1 cellular context compared by ENCODE assay signal in the genomic region with DNA sequence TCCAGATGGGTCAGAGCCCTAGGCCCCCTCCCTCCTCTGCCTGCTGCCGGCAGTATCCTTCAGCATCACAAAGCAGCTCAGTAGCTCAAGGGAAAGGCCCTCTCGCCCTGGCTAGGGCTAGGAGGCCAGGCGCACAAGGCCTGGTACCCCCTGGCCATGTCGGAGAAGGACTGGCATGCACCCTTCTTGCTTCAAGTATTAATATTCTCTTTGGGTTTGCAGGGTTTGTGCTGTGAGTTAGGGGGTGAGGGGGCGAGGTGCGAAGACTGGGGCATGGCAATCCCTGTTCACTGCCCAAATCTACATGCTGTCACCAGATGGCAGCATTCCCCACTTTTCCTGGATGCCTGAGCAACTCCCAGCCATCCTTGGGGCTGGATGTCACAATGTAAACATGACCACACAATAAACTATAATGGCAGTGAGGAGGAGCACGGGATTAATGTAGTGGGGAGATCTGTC.
TF ChIP-seq lines count a peak whose summit lies in the region.

No MANE protein-coding gene starts in this region.

TF ChIP-seq in H1, 55 proteins besides CTCF, POLR2A, EP300 and RAD21 (continued from another document):
- TF ChIP-seq, protein P1, sequence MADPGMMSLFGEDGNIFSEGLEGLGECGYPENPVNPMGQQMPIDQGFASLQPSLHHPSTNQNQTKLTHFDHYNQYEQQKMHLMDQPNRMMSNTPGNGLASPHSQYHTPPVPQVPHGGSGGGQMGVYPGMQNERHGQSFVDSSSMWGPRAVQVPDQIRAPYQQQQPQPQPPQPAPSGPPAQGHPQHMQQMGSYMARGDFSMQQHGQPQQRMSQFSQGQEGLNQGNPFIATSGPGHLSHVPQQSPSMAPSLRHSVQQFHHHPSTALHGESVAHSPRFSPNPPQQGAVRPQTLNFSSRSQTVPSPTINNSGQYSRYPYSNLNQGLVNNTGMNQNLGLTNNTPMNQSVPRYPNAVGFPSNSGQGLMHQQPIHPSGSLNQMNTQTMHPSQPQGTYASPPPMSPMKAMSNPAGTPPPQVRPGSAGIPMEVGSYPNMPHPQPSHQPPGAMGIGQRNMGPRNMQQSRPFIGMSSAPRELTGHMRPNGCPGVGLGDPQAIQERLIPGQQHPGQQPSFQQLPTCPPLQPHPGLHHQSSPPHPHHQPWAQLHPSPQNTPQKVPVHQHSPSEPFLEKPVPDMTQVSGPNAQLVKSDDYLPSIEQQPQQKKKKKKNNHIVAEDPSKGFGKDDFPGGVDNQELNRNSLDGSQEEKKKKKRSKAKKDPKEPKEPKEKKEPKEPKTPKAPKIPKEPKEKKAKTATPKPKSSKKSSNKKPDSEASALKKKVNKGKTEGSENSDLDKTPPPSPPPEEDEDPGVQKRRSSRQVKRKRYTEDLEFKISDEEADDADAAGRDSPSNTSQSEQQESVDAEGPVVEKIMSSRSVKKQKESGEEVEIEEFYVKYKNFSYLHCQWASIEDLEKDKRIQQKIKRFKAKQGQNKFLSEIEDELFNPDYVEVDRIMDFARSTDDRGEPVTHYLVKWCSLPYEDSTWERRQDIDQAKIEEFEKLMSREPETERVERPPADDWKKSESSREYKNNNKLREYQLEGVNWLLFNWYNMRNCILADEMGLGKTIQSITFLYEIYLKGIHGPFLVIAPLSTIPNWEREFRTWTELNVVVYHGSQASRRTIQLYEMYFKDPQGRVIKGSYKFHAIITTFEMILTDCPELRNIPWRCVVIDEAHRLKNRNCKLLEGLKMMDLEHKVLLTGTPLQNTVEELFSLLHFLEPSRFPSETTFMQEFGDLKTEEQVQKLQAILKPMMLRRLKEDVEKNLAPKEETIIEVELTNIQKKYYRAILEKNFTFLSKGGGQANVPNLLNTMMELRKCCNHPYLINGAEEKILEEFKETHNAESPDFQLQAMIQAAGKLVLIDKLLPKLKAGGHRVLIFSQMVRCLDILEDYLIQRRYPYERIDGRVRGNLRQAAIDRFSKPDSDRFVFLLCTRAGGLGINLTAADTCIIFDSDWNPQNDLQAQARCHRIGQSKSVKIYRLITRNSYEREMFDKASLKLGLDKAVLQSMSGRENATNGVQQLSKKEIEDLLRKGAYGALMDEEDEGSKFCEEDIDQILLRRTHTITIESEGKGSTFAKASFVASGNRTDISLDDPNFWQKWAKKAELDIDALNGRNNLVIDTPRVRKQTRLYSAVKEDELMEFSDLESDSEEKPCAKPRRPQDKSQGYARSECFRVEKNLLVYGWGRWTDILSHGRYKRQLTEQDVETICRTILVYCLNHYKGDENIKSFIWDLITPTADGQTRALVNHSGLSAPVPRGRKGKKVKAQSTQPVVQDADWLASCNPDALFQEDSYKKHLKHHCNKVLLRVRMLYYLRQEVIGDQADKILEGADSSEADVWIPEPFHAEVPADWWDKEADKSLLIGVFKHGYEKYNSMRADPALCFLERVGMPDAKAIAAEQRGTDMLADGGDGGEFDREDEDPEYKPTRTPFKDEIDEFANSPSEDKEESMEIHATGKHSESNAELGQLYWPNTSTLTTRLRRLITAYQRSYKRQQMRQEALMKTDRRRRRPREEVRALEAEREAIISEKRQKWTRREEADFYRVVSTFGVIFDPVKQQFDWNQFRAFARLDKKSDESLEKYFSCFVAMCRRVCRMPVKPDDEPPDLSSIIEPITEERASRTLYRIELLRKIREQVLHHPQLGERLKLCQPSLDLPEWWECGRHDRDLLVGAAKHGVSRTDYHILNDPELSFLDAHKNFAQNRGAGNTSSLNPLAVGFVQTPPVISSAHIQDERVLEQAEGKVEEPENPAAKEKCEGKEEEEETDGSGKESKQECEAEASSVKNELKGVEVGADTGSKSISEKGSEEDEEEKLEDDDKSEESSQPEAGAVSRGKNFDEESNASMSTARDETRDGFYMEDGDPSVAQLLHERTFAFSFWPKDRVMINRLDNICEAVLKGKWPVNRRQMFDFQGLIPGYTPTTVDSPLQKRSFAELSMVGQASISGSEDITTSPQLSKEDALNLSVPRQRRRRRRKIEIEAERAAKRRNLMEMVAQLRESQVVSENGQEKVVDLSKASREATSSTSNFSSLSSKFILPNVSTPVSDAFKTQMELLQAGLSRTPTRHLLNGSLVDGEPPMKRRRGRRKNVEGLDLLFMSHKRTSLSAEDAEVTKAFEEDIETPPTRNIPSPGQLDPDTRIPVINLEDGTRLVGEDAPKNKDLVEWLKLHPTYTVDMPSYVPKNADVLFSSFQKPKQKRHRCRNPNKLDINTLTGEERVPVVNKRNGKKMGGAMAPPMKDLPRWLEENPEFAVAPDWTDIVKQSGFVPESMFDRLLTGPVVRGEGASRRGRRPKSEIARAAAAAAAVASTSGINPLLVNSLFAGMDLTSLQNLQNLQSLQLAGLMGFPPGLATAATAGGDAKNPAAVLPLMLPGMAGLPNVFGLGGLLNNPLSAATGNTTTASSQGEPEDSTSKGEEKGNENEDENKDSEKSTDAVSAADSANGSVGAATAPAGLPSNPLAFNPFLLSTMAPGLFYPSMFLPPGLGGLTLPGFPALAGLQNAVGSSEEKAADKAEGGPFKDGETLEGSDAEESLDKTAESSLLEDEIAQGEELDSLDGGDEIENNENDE (IDR thresholded peaks at IDR 0.05; ENCODE audit: insufficient replicate concordance, low read length), result no peak
- TF ChIP-seq POU5F1 (IDR thresholded peaks at IDR 0.05; ENCODE audit: low read depth, low read length), result no peak
- TF ChIP-seq ZNF274 (IDR thresholded peaks at IDR 0.05; ENCODE audit: borderline replicate concordance, extremely low read depth, low read length), result no peak
- TF ChIP-seq SIX5 (IDR thresholded peaks at IDR 0.05; ENCODE audit: low read depth, low read length), result no peak
- TF ChIP-seq TAF1 (IDR thresholded peaks at IDR 0.05; ENCODE audit: low read depth, low read length), result no peak
- no peak for TF ChIP-seq SP4 (IDR thresholded peaks at IDR 0.05; ENCODE audit: low read length)
- TF ChIP-seq, protein P2, sequence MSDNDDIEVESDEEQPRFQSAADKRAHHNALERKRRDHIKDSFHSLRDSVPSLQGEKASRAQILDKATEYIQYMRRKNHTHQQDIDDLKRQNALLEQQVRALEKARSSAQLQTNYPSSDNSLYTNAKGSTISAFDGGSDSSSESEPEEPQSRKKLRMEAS (IDR thresholded peaks at IDR 0.05), result peak; percentile 88
- no peak for TF ChIP-seq SRF (IDR thresholded peaks at IDR 0.05; ENCODE audit: low read depth, low read length)
- no peak for TF ChIP-seq KDM4A (IDR thresholded peaks at IDR 0.05; ENCODE audit: low read depth, low read length, severe bottlenecking)
- TF ChIP-seq POLR2AphosphoS5 (IDR thresholded peaks at IDR 0.05; ENCODE audit: low read depth, low read length), result no peak
- TF ChIP-seq HDAC6 (IDR thresholded peaks at IDR 0.05; ENCODE audit: low read depth, low read length), result no peak
- TF ChIP-seq EGR1 (IDR thresholded peaks at IDR 0.05; ENCODE audit: borderline replicate concordance, low read depth, low read length), result 0 out of 2 replicates have a peak, but pooled peaks have one; percentile 16
- no peak for TF ChIP-seq NRF1 (IDR thresholded peaks at IDR 0.05; ENCODE audit: low read depth, low read length)
- no peak for TF ChIP-seq CHD1 (IDR thresholded peaks at IDR 0.05; ENCODE audit: low read depth, low read length)
- no peak for TF ChIP-seq TBP (IDR thresholded peaks at IDR 0.05; ENCODE audit: low read depth, low read length)
- TF ChIP-seq GABPA (IDR thresholded peaks at IDR 0.05; ENCODE audit: borderline replicate concordance, insufficient read depth, low read length), result peak; percentile 46; the same call in 1 of the 2 replicates
- TF ChIP-seq CBX8 (IDR thresholded peaks at IDR 0.05; ENCODE audit: borderline replicate concordance, low read depth, low read length), result no peak
- 0 out of 2 replicates have a peak, but pooled peaks have one; percentile 35 for TF ChIP-seq CREB1 (IDR thresholded peaks at IDR 0.05)
- TF ChIP-seq SP1 (IDR thresholded peaks at IDR 0.05; ENCODE audit: low read depth, low read length), result no peak
- TF ChIP-seq MAFK (IDR thresholded peaks at IDR 0.05; ENCODE audit: low read depth, low read length), result no peak
- TF ChIP-seq BRCA1 (IDR thresholded peaks at IDR 0.05; ENCODE audit: low read depth, low read length), result no peak
- TF ChIP-seq KDM5A (IDR thresholded peaks at IDR 0.05; ENCODE audit: low read length), result no peak
- TF ChIP-seq CEBPB (IDR thresholded peaks at IDR 0.05; ENCODE audit: low read depth, low read length), result peak; percentile 41; the same call in 1 of the 2 replicates
- no peak for TF ChIP-seq SAP30 (IDR thresholded peaks at IDR 0.05; ENCODE audit: insufficient read depth, insufficient replicate concordance, low read length)
- no peak for TF ChIP-seq RFX5 (IDR thresholded peaks at IDR 0.05; ENCODE audit: borderline replicate concordance, low read depth, low read length)
- peak; percentile 18; the same call in 1 of the 2 replicates for TF ChIP-seq BACH1 (IDR thresholded peaks at IDR 0.05; ENCODE audit: low read length)
- TF ChIP-seq JUN (IDR thresholded peaks at IDR 0.05; ENCODE audit: low read depth, low read length), result no peak
- TF ChIP-seq, protein P3, sequence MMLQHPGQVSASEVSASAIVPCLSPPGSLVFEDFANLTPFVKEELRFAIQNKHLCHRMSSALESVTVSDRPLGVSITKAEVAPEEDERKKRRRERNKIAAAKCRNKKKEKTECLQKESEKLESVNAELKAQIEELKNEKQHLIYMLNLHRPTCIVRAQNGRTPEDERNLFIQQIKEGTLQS (IDR thresholded peaks at IDR 0.05; ENCODE audit: insufficient read depth, low read depth, low read length), result no peak
- 0 out of 2 replicates have a peak, but pooled peaks have one; percentile 34 for TF ChIP-seq YY1 (IDR thresholded peaks at IDR 0.05; ENCODE audit: low read depth, low read length)
- TF ChIP-seq NANOG (IDR thresholded peaks at IDR 0.05; ENCODE audit: insufficient read depth, low read depth, low read length, poor library complexity, severe bottlenecking), result no peak
- TF ChIP-seq RBBP5 (IDR thresholded peaks at IDR 0.05; ENCODE audit: borderline replicate concordance, low read depth, low read length), result no peak
- no peak for TF ChIP-seq RNF2 (IDR thresholded peaks at IDR 0.05; ENCODE audit: borderline replicate concordance, low read depth, low read length, missing control alignments, poor library complexity, severe bottlenecking)
- TF ChIP-seq SIN3A (conservative IDR thresholded peaks at IDR 0.05 in 1 of 2, IDR thresholded peaks at IDR 0.05 in 1 of 2; ENCODE audit: low read depth in 1 of 2, low read length in 2 of 2), result peak in 1 of 2 experiments; percentile 63; a peak in 1 of 4 replicates
- peak; percentile 29 for TF ChIP-seq ASH2L (IDR thresholded peaks at IDR 0.05; ENCODE audit: low read length)
- 0 out of 2 replicates have a peak, but pooled peaks have one; percentile 35 for TF ChIP-seq KDM1A (IDR thresholded peaks at IDR 0.05; ENCODE audit: borderline replicate concordance, low read length)
- TF ChIP-seq SIRT6 (IDR thresholded peaks at IDR 0.05; ENCODE audit: low read length), result no peak
- no peak for TF ChIP-seq FOSL1 (IDR thresholded peaks at IDR 0.05; ENCODE audit: insufficient read depth, low read depth, low read length)
- TF ChIP-seq, protein P4, sequence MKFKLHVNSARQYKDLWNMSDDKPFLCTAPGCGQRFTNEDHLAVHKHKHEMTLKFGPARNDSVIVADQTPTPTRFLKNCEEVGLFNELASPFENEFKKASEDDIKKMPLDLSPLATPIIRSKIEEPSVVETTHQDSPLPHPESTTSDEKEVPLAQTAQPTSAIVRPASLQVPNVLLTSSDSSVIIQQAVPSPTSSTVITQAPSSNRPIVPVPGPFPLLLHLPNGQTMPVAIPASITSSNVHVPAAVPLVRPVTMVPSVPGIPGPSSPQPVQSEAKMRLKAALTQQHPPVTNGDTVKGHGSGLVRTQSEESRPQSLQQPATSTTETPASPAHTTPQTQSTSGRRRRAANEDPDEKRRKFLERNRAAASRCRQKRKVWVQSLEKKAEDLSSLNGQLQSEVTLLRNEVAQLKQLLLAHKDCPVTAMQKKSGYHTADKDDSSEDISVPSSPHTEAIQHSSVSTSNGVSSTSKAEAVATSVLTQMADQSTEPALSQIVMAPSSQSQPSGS (IDR thresholded peaks at IDR 0.05; ENCODE audit: low read length), result no peak
- no peak for TF ChIP-seq TCF12 (IDR thresholded peaks at IDR 0.05; ENCODE audit: low read depth, low read length)
- TF ChIP-seq, protein P5, sequence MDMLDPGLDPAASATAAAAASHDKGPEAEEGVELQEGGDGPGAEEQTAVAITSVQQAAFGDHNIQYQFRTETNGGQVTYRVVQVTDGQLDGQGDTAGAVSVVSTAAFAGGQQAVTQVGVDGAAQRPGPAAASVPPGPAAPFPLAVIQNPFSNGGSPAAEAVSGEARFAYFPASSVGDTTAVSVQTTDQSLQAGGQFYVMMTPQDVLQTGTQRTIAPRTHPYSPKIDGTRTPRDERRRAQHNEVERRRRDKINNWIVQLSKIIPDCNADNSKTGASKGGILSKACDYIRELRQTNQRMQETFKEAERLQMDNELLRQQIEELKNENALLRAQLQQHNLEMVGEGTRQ (IDR thresholded peaks at IDR 0.05; ENCODE audit: low read length), result no peak
- TF ChIP-seq GTF2F1 (IDR thresholded peaks at IDR 0.05; ENCODE audit: borderline replicate concordance, low read depth, low read length), result no peak
- no peak for TF ChIP-seq TAF7 (optimal IDR thresholded peaks at IDR 0.05; ENCODE audit: borderline replicate concordance, low read depth, low read length)
- TF ChIP-seq RXRA (IDR thresholded peaks at IDR 0.05; ENCODE audit: insufficient read depth, low read depth, low read length), result no peak
- TF ChIP-seq HDAC2 (IDR thresholded peaks at IDR 0.05; ENCODE audit: borderline replicate concordance in 1 of 2, low read depth in 2 of 2, low read length in 2 of 2), result no peak
- TF ChIP-seq, protein P6, sequence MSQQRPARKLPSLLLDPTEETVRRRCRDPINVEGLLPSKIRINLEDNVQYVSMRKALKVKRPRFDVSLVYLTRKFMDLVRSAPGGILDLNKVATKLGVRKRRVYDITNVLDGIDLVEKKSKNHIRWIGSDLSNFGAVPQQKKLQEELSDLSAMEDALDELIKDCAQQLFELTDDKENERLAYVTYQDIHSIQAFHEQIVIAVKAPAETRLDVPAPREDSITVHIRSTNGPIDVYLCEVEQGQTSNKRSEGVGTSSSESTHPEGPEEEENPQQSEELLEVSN (IDR thresholded peaks at IDR 0.05), result peak; percentile 71
- TF ChIP-seq SP2 (IDR thresholded peaks at IDR 0.05; ENCODE audit: low read length), result no peak
- no peak for TF ChIP-seq CTBP2 (IDR thresholded peaks at IDR 0.05; ENCODE audit: borderline replicate concordance, insufficient read depth, insufficient read length, low read length)
- TF ChIP-seq TEAD4 (IDR thresholded peaks at IDR 0.05; ENCODE audit: low read depth, low read length), result peak; percentile 56; the same call in 1 of the 2 replicates
- no peak for TF ChIP-seq EZH2 (IDR thresholded peaks at IDR 0.05; ENCODE audit: low read depth, low read length, severe bottlenecking)
- no peak for TF ChIP-seq PHF8 (conservative IDR thresholded peaks at IDR 0.05; ENCODE audit: low read depth, low read length)
- no peak; the same call in 1 of the 2 replicates for TF ChIP-seq JUND (IDR thresholded peaks at IDR 0.05; ENCODE audit: low read length)
- no peak for TF ChIP-seq BCL11A (IDR thresholded peaks at IDR 0.05; ENCODE audit: low read depth in 2 of 2, low read length in 2 of 2)
